Comparison of ENCODE assay signal across 22 cellular contexts in the genomic region with DNA sequence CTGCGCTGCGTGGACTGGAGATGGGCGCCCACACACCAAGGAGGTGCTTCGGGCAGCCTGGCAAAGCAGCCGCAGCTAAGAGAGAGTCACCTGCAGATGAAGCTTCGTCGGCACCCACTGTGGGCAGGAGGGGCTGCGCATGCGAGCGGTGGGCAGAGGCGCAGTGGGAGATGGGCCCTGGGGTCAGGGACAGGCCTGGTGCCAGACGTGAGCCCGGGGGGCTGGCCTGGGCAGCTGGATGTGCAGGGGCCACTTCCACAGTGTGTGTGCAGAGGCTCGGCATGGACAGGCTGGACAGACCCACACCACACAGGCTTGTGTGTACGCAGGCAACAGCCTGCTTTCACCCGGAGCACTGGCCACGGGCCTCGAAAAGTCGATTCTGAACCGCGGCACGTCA.
"Had no signal": no experiment of that assay in that cellular context is flagged by ENCODE, and none has a peak within 500 bp of the region (broad histone marks: within the 10 kb centered on the region; RNA-seq: fewer than 3 reads in every experiment).

No MANE protein-coding gene starts in this region.

- H3K27me3 ChIP-seq: MG63 had no signal

- H3K9me3 ChIP-seq: MG63, SK-N-SH had no signal

- H3K4me2 ChIP-seq: SK-N-SH had no signal

- DNase-seq: Karpas-422, KG1, MG63, NCI-H1092, NCI-H1105 treated with DMSO at 0.1 percent for 48 hours, NCI-H1417 treated with DMSO at 0.1 percent for 48 hours, NCI-H146, NCI-H1694 treated with DMSO at 0.1 percent for 48 hours, NCI-H1930, NCI-H2081, NCI-H2107, NCI-H2227 treated with DMSO at 0.1 percent for 48 hours, NCI-H524, NCI-H526 treated with DMSO at 0.1 percent for 48 hours, NCI-H774, RPMI8226, SHP77, SK-N-SH, SW 1271 had no signal

- H3K27ac ChIP-seq: HL-60 had no signal

- FAIRE-seq: HTR-8/SVneo, RCC 7860 had no signal

- H3K9ac ChIP-seq: SK-N-SH had no signal

- H3K4me3 ChIP-seq: MG63 had no signal
